In the genomic region with DNA sequence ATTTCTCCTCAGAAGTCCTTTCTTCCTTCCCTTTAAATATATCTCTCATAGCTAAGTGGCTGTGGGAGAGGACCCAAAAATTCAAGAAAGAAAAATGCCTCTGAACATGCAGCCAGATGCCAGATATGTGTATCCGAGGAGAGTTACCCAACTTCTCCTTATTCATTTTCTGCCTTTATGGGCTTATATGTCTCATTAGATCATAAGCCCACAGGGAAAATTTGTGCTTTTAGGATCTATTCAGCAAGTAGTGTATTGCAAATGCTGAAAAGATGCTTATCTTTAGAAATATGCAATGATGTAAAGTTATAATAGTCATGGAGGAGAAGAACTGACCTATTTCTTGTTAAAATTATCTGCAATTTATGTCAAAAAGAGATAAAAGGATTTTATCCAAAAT, we compare ENCODE assay signal across 16 cellular contexts.
DNase-seq lines count a peak whose midpoint lies in the region.
"Had no signal": no experiment of that assay in that cellular context is flagged by ENCODE, and none has a peak within 500 bp of the region (broad histone marks: within the 10 kb centered on the region; RNA-seq: fewer than 3 reads in every experiment).

No MANE protein-coding gene starts in this region.

- no peaks in the 10 kb centered on the region for H3K9me3 ChIP-seq in adipocyte (ENCODE audit: control insufficient read depth, low read length)

- H3K36me3 ChIP-seq in adipocyte (ENCODE audit: control insufficient read depth, insufficient read depth, low read length, severe bottlenecking), result no peaks in the 10 kb centered on the region

- no peak overlapping the region for H3K9ac ChIP-seq in adipocyte (ENCODE audit: low read length)

- peak overlapping the region; percentile 39 for H3K4me3 ChIP-seq in adipocyte (ENCODE audit: low read length)
- H3K4me3 ChIP-seq: GM12878, K562 had no signal

- H3K27me3 ChIP-seq in adipocyte (replicated peaks; ENCODE audit: control insufficient read depth, insufficient read depth, low read length), result no peaks in the 10 kb centered on the region

- H3K4me1 ChIP-seq in adipocyte (ENCODE audit: control insufficient read depth, insufficient read depth, low read length), result peaks cover 30% of the 10 kb centered on the region

- DNase-seq in EH (ENCODE audit: low read depth) (peak; percentile 69), adipocyte (ENCODE audit: low read depth) (peak; percentile 89), fibroblast of peridontal ligament (ENCODE audit: extremely low read depth) (peak; percentile 60), stromal cell of bone marrow (ENCODE audit: low read depth) (peak; percentile 14), anterior cingulate cortex (lab: John Stamatoyannopoulos, UW) (no peak), ecto neural progenitor cell (ENCODE audit: low spot score) (no peak), amygdala (lab: John Stamatoyannopoulos, UW) (no peak)
- DNase-seq: CD4-positive, alpha-beta memory T cell; DMS79; HCEC 1CT; NCI-H1048; NCI-H146; NCI-H510A treated with DMSO at 0.1 percent for 48 hours; NCI-H82 had no signal

Comparison
In these comparisons a context has a peak if more than half of its experiments do, and no peak if none do; other contexts are left out.
1. DNase-seq: peak in EH (single experiment), adipocyte (single experiment), fibroblast of peridontal ligament (single experiment) and stromal cell of bone marrow (single experiment); none in anterior cingulate cortex (0 of 58), ecto neural progenitor cell (single experiment) and amygdala (0 of 56).